Comparison of ENCODE assay signal across 17 cellular contexts in the genomic region with DNA sequence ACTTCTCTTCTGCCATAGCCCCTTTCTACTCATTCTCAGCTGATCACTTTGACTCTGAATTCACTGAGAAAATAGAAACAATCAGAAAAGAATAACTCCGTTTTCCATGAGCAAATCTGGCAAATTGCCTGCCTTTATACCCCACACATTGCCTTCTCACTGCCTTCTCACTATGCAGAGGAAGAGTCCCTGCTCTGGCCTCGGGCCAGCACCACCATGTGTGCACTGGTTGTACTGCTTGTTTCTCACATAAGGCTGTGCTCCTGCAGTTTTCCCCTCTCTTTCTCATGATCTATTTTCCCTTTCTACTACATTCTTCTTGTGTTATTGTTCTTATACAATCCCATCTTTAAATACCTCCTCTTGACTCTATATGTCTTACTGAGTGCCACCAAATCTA. TPM values are rescaled to one million over a fixed set of nuclear protein-coding genes. Genes with fewer than 3 reads are reported as not detected.
DNase-seq lines count a peak whose midpoint lies in the region; ATAC-seq, FAIRE-seq and TF ChIP-seq lines count a peak whose summit lies in the region.
"Had no signal": no experiment of that assay in that cellular context is flagged by ENCODE, and none has a peak within 500 bp of the region (broad histone marks: within the 10 kb centered on the region; RNA-seq: fewer than 3 reads in every experiment).

No MANE protein-coding gene starts in this region.

- intact Hi-C loops in psoas muscle (cut with DNase I): no loop called here

- H3K9me3 ChIP-seq in psoas muscle: no peaks in the 10 kb centered on the region
- H3K9me3 ChIP-seq: Caco-2, gastrocnemius medialis had no signal

- H3K36me3 ChIP-seq in psoas muscle (ENCODE audit: insufficient read depth in 1 of 2, low read depth in 1 of 2): no peaks in the 10 kb centered on the region
- H3K36me3 ChIP-seq: gastrocnemius medialis had no signal

- H3K4me3 ChIP-seq in psoas muscle: no peak overlapping the region
- H3K4me3 ChIP-seq: gastrocnemius medialis had no signal

- no peaks in the 10 kb centered on the region for H3K27me3 ChIP-seq in psoas muscle (ENCODE audit: insufficient read depth in 3 of 3, low read length in 2 of 3)
- H3K27me3 ChIP-seq: gastrocnemius medialis had no signal

- no peak overlapping the region for H3K4me3 Mint-ChIP-seq in endothelial cell (ENCODE audit: unreplicated experiment)

- TF ChIP-seq CTCF in endothelial cell (IDR thresholded peaks at IDR 0.05; ENCODE audit: unreplicated experiment) (no peak), psoas muscle (IDR thresholded peaks at IDR 0.05) (no peak)

- peaks cover 18% of the 10 kb centered on the region for H3K4me1 ChIP-seq in psoas muscle

- WGBS in psoas muscle, 3 donors: 24 to 30% (median 27%) methylated on average over 2 of the region's 2 CpGs

- no peak overlapping the region for H3K27ac ChIP-seq in psoas muscle
- H3K27ac ChIP-seq: gastrocnemius medialis had no signal

- no peak for TF ChIP-seq POLR2A in GM12891 (IDR thresholded peaks at IDR 0.05; ENCODE audit: low read depth, low read length)

- no peaks in the 10 kb centered on the region for H3K9me3 Mint-ChIP-seq in endothelial cell (ENCODE audit: unreplicated experiment)

- H3K27ac Mint-ChIP-seq in endothelial cell (ENCODE audit: unreplicated experiment): no peak overlapping the region

- H3K36me3 Mint-ChIP-seq in endothelial cell (ENCODE audit: low read depth, unreplicated experiment): no peaks in the 10 kb centered on the region

- DNase-seq in SHP77 treated with DMSO at 0.1 percent for 48 hours (lab: John Stamatoyannopoulos, UW) (peak; percentile 5), SHP77 (lab: John Stamatoyannopoulos, UW) (no peak), NCI-H82 treated with DMSO at 0.1 percent for 48 hours (lab: John Stamatoyannopoulos, UW; ENCODE audit: unreplicated experiment) (peak; percentile 12), endothelial cell (ENCODE audit: low spot score) (peak; percentile 25), pons (ENCODE audit: low spot score) (peak; percentile 16), GM19238 (ENCODE audit: insufficient read length, low spot score) (no peak), GM12891 (ENCODE audit: insufficient read length, low spot score) (no peak), psoas muscle (no peak)
- DNase-seq: activated gamma-delta T cell treated with Interleukin-2 at 50 U/mL for 16 hours, Caco-2, gastrocnemius medialis, NCI-H1417 treated with DMSO at 0.1 percent for 48 hours, NCI-H526 had no signal

- no peak for ATAC-seq in psoas muscle
- ATAC-seq: gastrocnemius medialis had no signal

- no peaks in the 10 kb centered on the region for H3K27me3 Mint-ChIP-seq in endothelial cell (ENCODE audit: unreplicated experiment)

- H3K4me1 Mint-ChIP-seq in endothelial cell (ENCODE audit: unreplicated experiment): peaks cover 2% of the 10 kb centered on the region

- no peak for FAIRE-seq in GM12891 (lab: Jason Lieb, UNC)
- FAIRE-seq: H54, TTC549 had no signal

TF ChIP-seq in GM12891, 5 proteins besides CTCF, POLR2A, EP300 and RAD21:
- TF ChIP-seq POLR2AphosphoS5 (IDR thresholded peaks at IDR 0.05; ENCODE audit: low read depth, low read length): no peak
- no peak for TF ChIP-seq TAF1 (IDR thresholded peaks at IDR 0.05; ENCODE audit: low read depth, low read length)
- no peak for TF ChIP-seq PAX5 (IDR thresholded peaks at IDR 0.05; ENCODE audit: insufficient read depth, low read length, severe bottlenecking)
- TF ChIP-seq POU2F2 (IDR thresholded peaks at IDR 0.05; ENCODE audit: low read depth, low read length): no peak
- no peak for TF ChIP-seq SPI1 (IDR thresholded peaks at IDR 0.05; ENCODE audit: low read depth, low read length)

RNA-seq across cellular contexts. Expression of a gene that starts 2.3 kb away (rescaled TPM):
- total RNA-seq in endothelial cell (ENCODE audit: unreplicated experiment): not detected
- polyA plus RNA-seq in GM12891 (2012; ENCODE audit: low read depth, missing spikeins): not detected
- 10 to 100 TPM in 2 of 4 donors, 1 to 10 TPM in 2; 1.7 to 55.2 (median 17.5) TPM for total RNA-seq in psoas muscle
- polyA plus RNA-seq in psoas muscle: 10 to 100 TPM in 2 of 3 donors, under 1 TPM in 1; 0.10 to 14.4 (median 14.1) TPM
- polyA plus RNA-seq: AG04450 had no signal

RNA-seq across cellular contexts. Expression of a gene that starts 40.2 kb away (rescaled TPM):
- not detected for total RNA-seq in endothelial cell (ENCODE audit: unreplicated experiment)
- polyA plus RNA-seq in GM12891 (2012; ENCODE audit: low read depth, missing spikeins): not detected
- not detected for total RNA-seq in psoas muscle
- polyA plus RNA-seq in psoas muscle: under 1 TPM in 1 of 3 donors, not detected in 2; 0.10 TPM
- total RNA-seq: gastrocnemius medialis, omental fat pad had no signal
- polyA plus RNA-seq: AG04450 had no signal

RNA-seq across cellular contexts. Expression of a gene that starts 59.3 kb away (rescaled TPM):
- total RNA-seq in endothelial cell (ENCODE audit: unreplicated experiment): 137 TPM
- 10.6 TPM for polyA plus RNA-seq in GM12891 (2012; ENCODE audit: low read depth, missing spikeins)
- total RNA-seq in psoas muscle: 1 to 10 TPM; 1.3 to 5.1 (median 3.6) TPM
- 1 to 10 TPM; 1.4 to 3.1 (median 2.7) TPM for polyA plus RNA-seq in psoas muscle

Comparison
In these comparisons a context has a peak if more than half of its experiments do, and no peak if none do; other contexts are left out.
1. DNase-seq: peak in SHP77 treated with DMSO at 0.1 percent for 48 hours (single experiment), NCI-H82 treated with DMSO at 0.1 percent for 48 hours (single experiment), endothelial cell (single experiment) and pons (single experiment); none in SHP77 (0 of 2), GM19238 (single experiment), GM12891 (single experiment) and psoas muscle (0 of 2).
2. RNA of a gene that starts 59.3 kb away (total RNA-seq): 137 TPM in endothelial cell (single experiment); 1.3 to 5.1 TPM in psoas muscle; every median in the first group is over 10 times any median in the second.